ENCODE assay signal across 9 cellular contexts in genomic region chr13:98482476-98483444, GRCh38.
DNase-seq lines count a peak whose midpoint lies in the region; ATAC-seq and TF ChIP-seq lines count a peak whose summit lies in the region.
"Had no signal": no experiment of that assay in that cellular context is flagged by ENCODE, and none has a peak within 500 bp of the region (broad histone marks: within the 10 kb centered on the region; RNA-seq: fewer than 3 reads in every experiment).

No MANE protein-coding gene starts in this region.

- H3K27me3 ChIP-seq in Loucy (ENCODE audit: insufficient read depth, low read length, poor library complexity, severe bottlenecking) = no peaks in the 10 kb centered on the region
- no peaks in the 10 kb centered on the region for H3K27me3 ChIP-seq in colonic mucosa
- no peaks in the 10 kb centered on the region for H3K27me3 ChIP-seq in mesenchymal stem cell (ENCODE audit: control insufficient read depth in 1 of 2, insufficient read depth in 1 of 2, low read length in 2 of 2)
- no peaks in the 10 kb centered on the region for H3K27me3 ChIP-seq in aorta (ENCODE audit: control insufficient read depth in 1 of 2, insufficient read depth in 2 of 2, low read length in 1 of 2)
- no peaks in the 10 kb centered on the region for H3K27me3 ChIP-seq in MM.1S (replicated peaks; ENCODE audit: insufficient read depth, low read length)

- H3K27ac ChIP-seq in colonic mucosa (peak overlapping the region; percentile 76), mesenchymal stem cell (ENCODE audit: low read length, poor library complexity, severe bottlenecking) (no peak overlapping the region), aorta (ENCODE audit: low read depth in 1 of 2, low read length in 2 of 2) (no peak overlapping the region), MM.1S (ENCODE audit: low read length) (no peak overlapping the region)

- H3K9me3 ChIP-seq in Loucy (ENCODE audit: insufficient read depth, low read depth, low read length) (no peaks in the 10 kb centered on the region), colonic mucosa (no peaks in the 10 kb centered on the region), mesenchymal stem cell (ENCODE audit: control insufficient read depth, low read length) (no peaks in the 10 kb centered on the region), aorta (ENCODE audit: control insufficient read depth, low read length) (no peaks in the 10 kb centered on the region), MM.1S (replicated peaks; ENCODE audit: insufficient read depth, low read length) (no peaks in the 10 kb centered on the region)

- peak overlapping the region; percentile 26 to 54 for H3K18ac ChIP-seq in mesenchymal stem cell (ENCODE audit: low read depth in 1 of 2, low read length in 2 of 2)

- H3K36me3 ChIP-seq in Loucy (ENCODE audit: insufficient read depth, low read length) (peaks cover 14% of the 10 kb centered on the region), colonic mucosa (no peaks in the 10 kb centered on the region), mesenchymal stem cell (ENCODE audit: control insufficient read depth in 1 of 2, insufficient read depth in 2 of 2, low read depth in 1 of 2, low read length in 2 of 2) (peaks cover 9 to 11% of the 10 kb centered on the region in 2 experiments), aorta (ENCODE audit: control insufficient read depth in 1 of 2, insufficient read depth in 2 of 2, low read length in 1 of 2) (no peaks in the 10 kb centered on the region), MM.1S (replicated peaks; ENCODE audit: insufficient read depth, low read length) (no peaks in the 10 kb centered on the region)

- H3K79me2 ChIP-seq in Loucy (ENCODE audit: insufficient read depth, low read length) = peaks cover 84% of the 10 kb centered on the region
- H3K79me2 ChIP-seq in MM.1S (ENCODE audit: low read length) = peaks cover 94% of the 10 kb centered on the region

- peak overlapping the region; percentile 70 for H4K91ac ChIP-seq in mesenchymal stem cell (ENCODE audit: low read length)

- H3K4ac ChIP-seq in mesenchymal stem cell (ENCODE audit: low read depth in 1 of 2, low read length in 2 of 2) = peak overlapping the region in 1 of 2 experiments; percentile 55

- TF ChIP-seq CTCF in Loucy (conservative IDR thresholded peaks at IDR 0.05; ENCODE audit: low read length) = peak; percentile 54
- TF ChIP-seq CTCF in colonic mucosa (IDR thresholded peaks at IDR 0.05) = no peak
- TF ChIP-seq CTCF in MM.1S (IDR thresholded peaks at IDR 0.05; ENCODE audit: low read length) = no peak

- no peak overlapping the region for H2BK5ac ChIP-seq in mesenchymal stem cell (ENCODE audit: low read depth, low read length, poor library complexity, severe bottlenecking)

- H3K9me2 ChIP-seq in Loucy (replicated peaks; ENCODE audit: low read depth, low read length) (no peaks in the 10 kb centered on the region), MM.1S (replicated peaks; ENCODE audit: insufficient read depth, low read length) (no peaks in the 10 kb centered on the region)

- H2BK15ac ChIP-seq in mesenchymal stem cell (ENCODE audit: low read depth, poor library complexity, severe bottlenecking) = peak overlapping the region; percentile 65

- H4K8ac ChIP-seq in mesenchymal stem cell (ENCODE audit: low read length) = peak overlapping the region; percentile 52

- 85% methylated on average over 28 of the region's 28 CpGs for WGBS in mesenchymal stem cell
- 24 to 34% methylated on average over 28 of the region's 28 CpGs for WGBS in aorta, 2 donors

- peak; percentile 66 for ATAC-seq in aorta (ENCODE audit: low FRiP score)
- no peak for ATAC-seq in HG03565 (IDR thresholded peaks at IDR 0.05; ENCODE audit: unreplicated experiment)

- H3K14ac ChIP-seq in mesenchymal stem cell (ENCODE audit: low read length in 2 of 2) = no peak overlapping the region

- H3K4me1 ChIP-seq in Loucy (ENCODE audit: insufficient read depth, low read length, poor library complexity, severe bottlenecking) (peaks cover 39% of the 10 kb centered on the region), colonic mucosa (peaks cover 31% of the 10 kb centered on the region), mesenchymal stem cell (ENCODE audit: control insufficient read depth, insufficient read depth, low read depth, low read length) (peaks cover 41% of the 10 kb centered on the region), aorta (ENCODE audit: control insufficient read depth in 1 of 2, insufficient read depth in 2 of 2, low read length in 2 of 2) (peaks cover 0 to 3% of the 10 kb centered on the region in 2 donors), MM.1S (ENCODE audit: low read length) (peaks cover 17% of the 10 kb centered on the region)

- H3K9ac ChIP-seq in Loucy (ENCODE audit: low read depth, low read length, poor library complexity, severe bottlenecking) = no peak overlapping the region
- H3K9ac ChIP-seq in colonic mucosa (ENCODE audit: low read depth in 2 of 2, low read length in 2 of 2) = peak overlapping the region in 1 of 2 donors; percentile 66
- H3K9ac ChIP-seq in mesenchymal stem cell (ENCODE audit: low read length) = peak overlapping the region; percentile 63
- H3K9ac ChIP-seq in MM.1S (ENCODE audit: low read length) = no peak overlapping the region

- no peak overlapping the region for H2AK5ac ChIP-seq in mesenchymal stem cell (ENCODE audit: low read length, severe bottlenecking)

- H3K4me3 ChIP-seq in Loucy (ENCODE audit: low read length, poor library complexity, severe bottlenecking) = no peak overlapping the region
- H3K4me3 ChIP-seq in colonic mucosa = no peak overlapping the region
- peak overlapping the region in 1 of 2 experiments; percentile 41 for H3K4me3 ChIP-seq in mesenchymal stem cell (ENCODE audit: insufficient read depth in 1 of 2, low read depth in 1 of 2, low read length in 2 of 2)
- H3K4me3 ChIP-seq in aorta (ENCODE audit: low read length in 2 of 2) = no peak overlapping the region
- no peak overlapping the region for H3K4me3 ChIP-seq in MM.1S (ENCODE audit: low read length)

- H2AFZ ChIP-seq in Loucy (ENCODE audit: low read length) = no peak overlapping the region
- no peak overlapping the region for H2AFZ ChIP-seq in mesenchymal stem cell (ENCODE audit: low read depth, low read length)
- H2AFZ ChIP-seq in MM.1S (ENCODE audit: low read length) = no peak overlapping the region

- H3K4me2 ChIP-seq in Loucy (ENCODE audit: low read depth, low read length, poor library complexity, severe bottlenecking) = no peak overlapping the region
- H3K4me2 ChIP-seq in mesenchymal stem cell (ENCODE audit: low read length, poor library complexity, severe bottlenecking) = no peak overlapping the region
- H3K4me2 ChIP-seq in MM.1S (ENCODE audit: low read depth, low read length) = no peak overlapping the region

- peak overlapping the region in 1 of 2 experiments; percentile 45 for H2BK12ac ChIP-seq in mesenchymal stem cell (ENCODE audit: low read length in 2 of 2)

- peak; percentile 29 for DNase-seq in COLO829 (ENCODE audit: low spot score)
- peak; percentile 69 for DNase-seq in colonic mucosa
- peak; percentile 43 for DNase-seq in mesenchymal stem cell
- DNase-seq in aorta = peak; percentile 81 to 87
- no peak for DNase-seq in NCI-H1105 treated with DMSO at 0.1 percent for 48 hours (lab: John Stamatoyannopoulos, UW)
- DNase-seq in MM.1S = no peak
- DNase-seq: naive B cell had no signal

- H4K20me1 ChIP-seq in Loucy (ENCODE audit: insufficient read depth, low read length, poor library complexity, severe bottlenecking) (peaks cover 70% of the 10 kb centered on the region), MM.1S (ENCODE audit: insufficient read depth, low read length) (no peaks in the 10 kb centered on the region)

- no peak overlapping the region for H3K23ac ChIP-seq in mesenchymal stem cell (ENCODE audit: low read length in 2 of 2)

- intact Hi-C loops in colonic mucosa (cut with DNase I) (loop anchor here (5.0 kb wide), 1 partner anchor 85 kb away; no protein-coding TSS in a partner anchor), aorta (cut with DNase I) (no loop called here)

- peaks cover 37% of the 10 kb centered on the region for H3K79me1 ChIP-seq in mesenchymal stem cell (replicated peaks; ENCODE audit: low read length, poor library complexity, severe bottlenecking)

- H3F3A ChIP-seq in Loucy (ENCODE audit: low read depth) = no peaks in the 10 kb centered on the region
- no peaks in the 10 kb centered on the region for H3F3A ChIP-seq in MM.1S (ENCODE audit: insufficient read depth, low read length)

- H2BK120ac ChIP-seq in mesenchymal stem cell (ENCODE audit: low read depth, low read length) = no peak overlapping the region

Comparison
In these comparisons a context has a peak if more than half of its experiments do, and no peak if none do; other contexts are left out.
1. DNase-seq: peak in COLO829 (single experiment), colonic mucosa (single experiment), mesenchymal stem cell (single experiment) and aorta (2 of 2); none in NCI-H1105 treated with DMSO at 0.1 percent for 48 hours (single experiment) and MM.1S (single experiment).